In the genomic region with DNA sequence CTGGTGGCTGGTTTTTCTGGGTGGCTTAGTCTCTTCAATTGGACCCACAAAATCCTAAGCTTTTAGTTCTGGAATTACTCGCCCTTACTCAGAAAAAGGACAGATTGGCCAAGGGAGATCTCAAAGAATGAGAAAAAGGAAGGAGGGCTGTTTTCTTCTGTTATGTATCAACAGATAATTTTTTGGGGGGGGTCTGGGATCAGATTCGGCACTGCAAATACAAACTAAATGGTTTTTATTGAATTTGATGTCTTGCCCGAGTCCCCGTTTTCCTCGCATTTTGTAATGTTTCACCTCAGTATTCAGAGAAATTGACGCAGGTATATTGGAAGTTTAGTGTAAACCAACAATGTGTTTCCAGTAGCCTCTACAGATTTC, we compare ENCODE assay signal across 8 cellular contexts. TPM values are rescaled to one million over a fixed set of nuclear protein-coding genes. Genes with fewer than 3 reads are reported as not detected.
A peak's percentile ranks its signal among the peaks of the same experiment; 100 is the strongest.
DNase-seq lines count a peak whose midpoint lies in the region; ATAC-seq, FAIRE-seq and TF ChIP-seq lines count a peak whose summit lies in the region.

No MANE protein-coding gene starts in this region.

- no peak for TF ChIP-seq RAD21 in GM12878 (IDR thresholded peaks at IDR 0.05; ENCODE audit: insufficient read depth, low read depth, low read length)

- H3K27me3 ChIP-seq in GM12878 (replicated peaks in 1 of 2; ENCODE audit: control insufficient read depth in 2 of 2, insufficient read depth in 2 of 2, low read length in 1 of 2) = no peaks in the 10 kb centered on the region
- no peaks in the 10 kb centered on the region for H3K27me3 ChIP-seq in lung (ENCODE audit: control insufficient read depth, insufficient read depth)
- H3K27me3 ChIP-seq in upper lobe of right lung = no peaks in the 10 kb centered on the region

- H3K27ac ChIP-seq in GM12878 (ENCODE audit: control insufficient read depth, insufficient read depth) (peak overlapping the region; percentile 77), lung (ENCODE audit: low read depth in 1 of 2, low read length in 1 of 2) (peak overlapping the region; percentile 85 to 95), upper lobe of right lung (peak overlapping the region; percentile 95)

- RAD21 ChIA-PET in GM12878 (lab: Charles Lee; ENCODE audit: unreplicated experiment) = interaction anchor here (0.5 kb wide), 1 partner anchor 414 kb away, joined by 3 read pairs; no protein-coding TSS in a partner anchor

- no peaks in the 10 kb centered on the region for H4K20me1 ChIP-seq in GM12878 (ENCODE audit: control insufficient read depth, insufficient read depth)

- ATAC-seq in GM12878 = no peak
- ATAC-seq in lung (ENCODE audit: insufficient read depth, low FRiP score) = no peak
- ATAC-seq in upper lobe of right lung = no peak
- ATAC-seq in HG02571 (IDR thresholded peaks at IDR 0.05; ENCODE audit: unreplicated experiment) = no peak

- H3K9me3 ChIP-seq in GM12878 (replicated peaks; ENCODE audit: control insufficient read depth, insufficient read depth, low read length) = no peaks in the 10 kb centered on the region; the same call in 1 of the 3 replicates
- H3K9me3 ChIP-seq in lung (ENCODE audit: control insufficient read depth in 2 of 2, insufficient read depth in 1 of 2, low read length in 1 of 2) = peaks cover 0 to 3% of the 10 kb centered on the region in 2 donors
- H3K9me3 ChIP-seq in upper lobe of right lung = no peaks in the 10 kb centered on the region

- no TSS peak for BruUV-seq in GM12878 (replicated peaks; lab: Mats Ljungman, UMichigan)

- TF ChIP-seq POLR2A in GM12878 (IDR thresholded peaks at IDR 0.05; ENCODE audit: low read depth, low read length) = no peak

- H3K4me1 Mint-ChIP-seq in activated naive CD4-positive, alpha-beta T cell treated with anti-CD3 and anti-CD28 coated beads, Interleukin-2, amount 50 U/mL, for 24 hours = peaks cover 31% of the 10 kb centered on the region

- 1% methylated on average over 6 of the region's 6 CpGs for WGBS in GM12878 (ENCODE audit: insufficient coverage, insufficient replicate concordance, low lambda C conversion rate, missing lambda C conversion rate)
- 14 to 18% methylated on average over 6 of the region's 6 CpGs for WGBS in lung, 2 donors

- peak overlapping the region; percentile 96 for H3K4me3 Mint-ChIP-seq in activated naive CD4-positive, alpha-beta T cell treated with anti-CD3 and anti-CD28 coated beads, Interleukin-2, amount 50 U/mL, for 24 hours

- H3K4me1 ChIP-seq in GM12878 (ENCODE audit: control insufficient read depth, insufficient read depth, low read length) = no peaks in the 10 kb centered on the region
- H3K4me1 ChIP-seq in lung (ENCODE audit: control insufficient read depth in 2 of 2, insufficient read depth in 2 of 2, low read length in 2 of 2) = peaks cover 3% of the 10 kb centered on the region in 2 donors
- peaks cover 13% of the 10 kb centered on the region for H3K4me1 ChIP-seq in upper lobe of right lung

- H2AFZ ChIP-seq in GM12878 (ENCODE audit: control insufficient read depth, low read depth, low read length) = peak overlapping the region; percentile 95; the same call in 1 of the 2 replicates

- SMC1A ChIA-PET in GM12878 (lab: Charles Lee; ENCODE audit: uncharacterized antibody, unreplicated experiment) = interaction anchor here (0.7 kb wide), 1 partner anchor 285 kb away, joined by 3 read pairs; no protein-coding TSS in a partner anchor

- TF ChIP-seq CTCF in GM12878 (IDR thresholded peaks at IDR 0.05 in 2 of 3, conservative IDR thresholded peaks at IDR 0.05 in 1 of 3; ENCODE audit: control insufficient read depth in 2 of 3, extremely low read depth in 1 of 3, insufficient read depth in 1 of 3, low read depth in 3 of 3, low read length in 3 of 3) (no peak), lung (IDR thresholded peaks at IDR 0.05; ENCODE audit: control extremely low read depth, extremely low read depth) (no peak), upper lobe of right lung (IDR thresholded peaks at IDR 0.05) (no peak)

- POLR2A ChIA-PET in GM12878 (lab: Charles Lee) = interaction anchor here (0.7 to 1.0 kb wide), 3 partner anchors 11 to 342 kb away, joined by 3 to 5 read pairs (median 3); no protein-coding TSS in a partner anchor

- H3K9ac ChIP-seq in GM12878 (ENCODE audit: control insufficient read depth, insufficient read depth, low read length) = peak overlapping the region; percentile 86

- peak overlapping the region; percentile 80 for H3K27ac Mint-ChIP-seq in activated naive CD4-positive, alpha-beta T cell treated with anti-CD3 and anti-CD28 coated beads, Interleukin-2, amount 50 U/mL, for 24 hours

- H3K36me3 Mint-ChIP-seq in activated naive CD4-positive, alpha-beta T cell treated with anti-CD3 and anti-CD28 coated beads, Interleukin-2, amount 50 U/mL, for 24 hours = peaks cover 7% of the 10 kb centered on the region

- H3K4me3 ChIP-seq in GM12878 (peak overlapping the region; percentile 87), lung (peak overlapping the region; percentile 94), upper lobe of right lung (peak overlapping the region; percentile 100)

- TF ChIP-seq EP300 in GM12878 (IDR thresholded peaks at IDR 0.05; ENCODE audit: borderline replicate concordance in 1 of 2, control insufficient read depth in 1 of 2, low read depth in 2 of 2, low read length in 2 of 2) = no peak

- peaks cover 3% of the 10 kb centered on the region for H3K27me3 Mint-ChIP-seq in activated naive CD4-positive, alpha-beta T cell treated with anti-CD3 and anti-CD28 coated beads, Interleukin-2, amount 50 U/mL, for 24 hours

- CTCF ChIA-PET in GM12878 (lab: Yijun Ruan, JAX) = no interaction called here

- H3K36me3 ChIP-seq in GM12878 (ENCODE audit: control insufficient read depth in 2 of 2, insufficient read depth in 2 of 2, low read length in 1 of 2) (peaks cover 0 to 4% of the 10 kb centered on the region in 2 experiments; a peak in 1 of 4 replicates), lung (ENCODE audit: control insufficient read depth in 2 of 2, insufficient read depth in 2 of 2, low read length in 2 of 2) (peaks cover 0 to 4% of the 10 kb centered on the region in 2 donors), upper lobe of right lung (peaks cover 13% of the 10 kb centered on the region)

- no peaks in the 10 kb centered on the region for H3K9me3 Mint-ChIP-seq in activated naive CD4-positive, alpha-beta T cell treated with anti-CD3 and anti-CD28 coated beads, Interleukin-2, amount 50 U/mL, for 24 hours

- in situ Hi-C loops in GM12878 (cut with MboI) = no loop called here

- intact Hi-C loops in GM12878 (cut with micrococcal nuclease; ENCODE audit: unreplicated experiment) = loop anchor here (5.0 kb wide), 2 partner anchors 79 to 111 kb away; a partner anchor contains a TSS
- intact Hi-C loops in upper lobe of right lung (cut with DNase I) = no loop called here

- peaks cover 22% of the 10 kb centered on the region for H3K79me2 ChIP-seq in GM12878 (ENCODE audit: control insufficient read depth, insufficient read depth, low read length)

- peak overlapping the region; percentile 87 for H3K4me2 ChIP-seq in GM12878 (ENCODE audit: control insufficient read depth, insufficient read depth)

- FAIRE-seq in GM12878 (lab: Jason Lieb, UNC) = no peak

- DNase-seq in activated naive CD4-positive, alpha-beta T cell treated with Interleukin-2 at 50 U/mL for 16 hours = no peak
- DNase-seq in GM12878 (ENCODE audit: low read depth, low spot score) = no peak
- DNase-seq in lung (ENCODE audit: low spot score) = no peak
- no peak for DNase-seq in upper lobe of right lung
- DNase-seq in NCI-H446 (lab: John Stamatoyannopoulos, UW) = no peak
- no peak for DNase-seq in AML-193 (lab: John Stamatoyannopoulos, UW)

RNA-seq across cellular contexts. Expression of a gene that starts 0.8 kb away (rescaled TPM):
- total RNA-seq in GM12878 (2013; cell fraction: nucleolus; rRNA removed) = 33.2 and 38.3 TPM in 2 replicates
- total RNA-seq in GM12878 (2014; rRNA removed) (7.7 and 10.8 TPM in 2 replicates), GM12878 (2014; rRNA removed; fragmentation: Illumina TruSeq; extraction: Trizol) (10.4 and 13.9 TPM in 2 replicates), GM12878 (2021) (28.1 and 31.4 TPM in 2 replicates), lung (10 to 100 TPM; 32.5 to 48.5 TPM), upper lobe of right lung (65.5 TPM)
- 12.9 TPM for polyA plus RNA-seq in GM12878 (2011; ENCODE audit: low read depth)
- polyA plus RNA-seq in GM12878 (2011; rRNA removed) (16.4 and 34.6 TPM in 2 replicates), GM12878 (2014; fragmentation: Illumina TruSeq; extraction: Trizol) (10.8 and 15.0 TPM in 2 replicates), GM12878 (2014; fragmentation: Nextera tagmentation; extraction: Ambion mirVana) (10 to 100 TPM in 1 of 2 experiments, 1 to 10 TPM in 1; 2.8 to 11.4 TPM), GM12878 (2014; rRNA removed) (6.7 and 10.6 TPM in 2 replicates), GM12878 (2016; fragmentation: Nextera tagmentation; extraction: Ambion mirVana) (10 to 100 TPM; 57.0 to 60.4 TPM), lung (10 to 100 TPM; 14.2 to 16.4 TPM)
- 2.2 and 3.5 TPM in 2 replicates for polyA plus RNA-seq in GM12878 (2011; cell fraction: cytosol; rRNA removed)
- 2.0 and 3.7 TPM in 2 replicates for polyA plus RNA-seq in GM12878 (2011; cell fraction: nucleus; rRNA removed)
- 16.4 and 17.8 TPM in 2 replicates for polyA plus RNA-seq in GM12878 (2012)
- 2.0 and 4.4 TPM in 2 replicates for polyA minus RNA-seq in GM12878 (2011; rRNA and poly(A)+ RNA removed)
- polyA minus RNA-seq in GM12878 (2011; cell fraction: cytosol; rRNA and poly(A)+ RNA removed) = 2.5 and 3.7 TPM in 2 replicates
- polyA minus RNA-seq in GM12878 (2011; cell fraction: nucleus; rRNA and poly(A)+ RNA removed) = 1.8 and 4.0 TPM in 2 replicates

RNA-seq across cellular contexts. Expression of a gene that starts 13.8 kb away (rescaled TPM):
- 0.21 and 0.22 TPM in 2 replicates for total RNA-seq in GM12878 (2013; cell fraction: nucleolus; rRNA removed)
- total RNA-seq in GM12878 (2014; rRNA removed) = 0.33 and 0.45 TPM in 2 replicates
- total RNA-seq in GM12878 (2014; rRNA removed; fragmentation: Illumina TruSeq; extraction: Trizol) = 0.51 and 0.58 TPM in 2 replicates
- total RNA-seq in GM12878 (2021) = 0.40 and 0.54 TPM in 2 replicates
- polyA plus RNA-seq in GM12878 (2011; ENCODE audit: low read depth) = 0.43 TPM
- 0.01 and 0.03 TPM in 2 replicates for polyA plus RNA-seq in GM12878 (2011; rRNA removed)
- polyA plus RNA-seq in GM12878 (2011; cell fraction: cytosol; rRNA removed) = 0.01 TPM in 1 of 2 replicates, not detected in the other
- not detected in 2 replicates for polyA plus RNA-seq in GM12878 (2011; cell fraction: nucleus; rRNA removed)
- polyA plus RNA-seq in GM12878 (2012) = 0.53 and 0.56 TPM in 2 replicates
- 0.38 and 0.54 TPM in 2 replicates for polyA plus RNA-seq in GM12878 (2014; fragmentation: Illumina TruSeq; extraction: Trizol)
- under 1 TPM; 0.26 to 0.40 TPM for polyA plus RNA-seq in GM12878 (2014; fragmentation: Nextera tagmentation; extraction: Ambion mirVana)
- 0.18 and 0.41 TPM in 2 replicates for polyA plus RNA-seq in GM12878 (2014; rRNA removed)
- under 1 TPM; 0.09 to 0.40 TPM for polyA plus RNA-seq in GM12878 (2016; fragmentation: Nextera tagmentation; extraction: Ambion mirVana)
- not detected in 2 replicates for polyA minus RNA-seq in GM12878 (2011; rRNA and poly(A)+ RNA removed)
- polyA minus RNA-seq in GM12878 (2011; cell fraction: cytosol; rRNA and poly(A)+ RNA removed) = not detected in 2 replicates
- polyA minus RNA-seq in GM12878 (2011; cell fraction: nucleus; rRNA and poly(A)+ RNA removed) = not detected in 2 replicates
- 10 to 100 TPM in 1 of 2 donors, 1 to 10 TPM in 1; 3.8 to 15.3 TPM for total RNA-seq in lung
- 10 to 100 TPM in 1 of 2 donors, 1 to 10 TPM in 1; 6.0 to 18.2 TPM for polyA plus RNA-seq in lung
- total RNA-seq in upper lobe of right lung = 15.3 TPM
